Comparison of ENCODE assay signal across 19 cellular contexts in genomic region chr2:157182204-157182709, GRCh38.
A peak's percentile ranks its signal among the peaks of the same experiment; 100 is the strongest.
DNase-seq lines count a peak whose midpoint lies in the region; ATAC-seq, FAIRE-seq and TF ChIP-seq lines count a peak whose summit lies in the region.
"Had no signal": no experiment of that assay in that cellular context is flagged by ENCODE, and none has a peak within 500 bp of the region (broad histone marks: within the 10 kb centered on the region; RNA-seq: fewer than 3 reads in every experiment).

No MANE protein-coding gene starts in this region.

- peak overlapping the region; percentile 3 to 75 (median 60); a peak in 19 of 22 replicates for H3K4me2 ChIP-seq in BLaER1 treated with 17β-estradiol and CSF1 and Interleukin-3, amounts not matched to agents 10 nM and 100 nM
- H3K4me2 ChIP-seq in astrocyte (ENCODE audit: low read length), result peak overlapping the region; percentile 51
- H3K4me2 ChIP-seq in keratinocyte (ENCODE audit: control insufficient read depth, extremely low read depth, insufficient read depth, low read depth, low read length), result no peak overlapping the region

- no peaks in the 10 kb centered on the region for H3K9me3 ChIP-seq in BLaER1 treated with 17β-estradiol and CSF1 and Interleukin-3, amounts not matched to agents 10 nM and 100 nM (replicated peaks in 1 of 11)
- H3K9me3 ChIP-seq in astrocyte (ENCODE audit: insufficient read depth, low read depth, low read length), result no peaks in the 10 kb centered on the region
- no peaks in the 10 kb centered on the region for H3K9me3 ChIP-seq in keratinocyte (ENCODE audit: control insufficient read depth, low read depth, low read length)
- H3K9me3 ChIP-seq: BE2C, upper lobe of right lung had no signal

- peaks cover 11 to 22% (median 15%) of the 10 kb centered on the region in 10 experiments; a peak in 17 of 20 replicates for H3K4me1 ChIP-seq in BLaER1 treated with 17β-estradiol and CSF1 and Interleukin-3, amounts not matched to agents 10 nM and 100 nM
- H3K4me1 ChIP-seq in astrocyte (ENCODE audit: insufficient read depth, low read length) (peaks cover 16% of the 10 kb centered on the region), keratinocyte (ENCODE audit: control insufficient read depth, extremely low read depth, insufficient read depth, low read length) (peaks cover 11% of the 10 kb centered on the region)
- H3K4me1 ChIP-seq: BE2C had no signal

- no peak for FAIRE-seq in astrocyte (lab: Jason Lieb, UNC)
- no peak for FAIRE-seq in keratinocyte (lab: Jason Lieb, UNC)
- FAIRE-seq: G401.6 had no signal

- dilution Hi-C loops in keratinocyte (cut with MboI; ENCODE audit: extremely low pct_ligation_motif_present, low sequenced_read_pairs), result no loop called here

- H3K27me3 Mint-ChIP-seq in astrocyte (ENCODE audit: low read depth, unreplicated experiment), result no peaks in the 10 kb centered on the region
- H3K27me3 Mint-ChIP-seq in activated T-helper 2 cell treated with anti-CD3 and anti-CD28 coated beads, Interferon-gamma antibody, Interleukin-2, Interleukin-4, amounts not matched to agents 10 μg/mL and 5 μg/mL and 100 μg/mL, durations not matched to agents 14 hours and 24 hours and 36 hours (ENCODE audit: low read depth), result peaks cover 7% of the 10 kb centered on the region
- H3K27me3 Mint-ChIP-seq in activated CD8-positive, alpha-beta T cell treated with anti-CD3 and anti-CD28 coated beads for 36 hours, result peaks cover 12% of the 10 kb centered on the region
- no peaks in the 10 kb centered on the region for H3K27me3 Mint-ChIP-seq in activated CD8-positive, alpha-beta T cell treated with anti-CD3 and anti-CD28 coated beads, Interleukin-2, amount 10 ng/mL, durations not matched to agents 7 days and 5 days (ENCODE audit: low read depth)

- H3K9me1 ChIP-seq in keratinocyte (ENCODE audit: control insufficient read depth, extremely low read depth, insufficient read depth, low read length), result no peaks in the 10 kb centered on the region

- peak; percentile 46 for DNase-seq in NCI-H2171 (lab: John Stamatoyannopoulos, UW)
- peak; percentile 6 for DNase-seq in astrocyte (ENCODE audit: low read depth)
- DNase-seq in keratinocyte (ENCODE audit: low read depth, low spot score), result no peak
- DNase-seq in activated T-helper 2 cell treated with anti-CD3 and anti-CD28 coated beads, Interferon-gamma antibody, Interleukin-2, Interleukin-4, amounts not matched to agents 10 μg/mL and 5 μg/mL and 100 μg/mL, durations not matched to agents 14 hours and 24 hours and 36 hours (ENCODE audit: low spot score), result no peak
- no peak for DNase-seq in activated CD8-positive, alpha-beta T cell treated with anti-CD3 and anti-CD28 coated beads for 36 hours
- no peak for DNase-seq in epidermal melanocyte (ENCODE audit: insufficient read length, low spot score)
- DNase-seq in activated CD8-positive, alpha-beta T cell treated with anti-CD3 and anti-CD28 coated beads, Interleukin-2, amount 10 ng/mL, durations not matched to agents 7 days and 5 days, result no peak
- DNase-seq: activated CD4-positive, alpha-beta T cell treated with anti-CD3 and anti-CD28 coated beads, Interleukin-2, amount 10 ng/mL, durations not matched to agents 24 days and 14 days; BE2C; left cardiac atrium; naive B cell; NCI-H1092; NCI-H510A; stimulated activated CD4-positive, alpha-beta T cell treated with anti-CD3 and anti-CD28 coated beads, Interleukin-2, amount 100 ng/mL, for 48 hours; T-helper 17 cell; upper lobe of right lung had no signal

- H3K9me3 Mint-ChIP-seq in astrocyte (ENCODE audit: unreplicated experiment), result peaks cover 3% of the 10 kb centered on the region
- no peaks in the 10 kb centered on the region for H3K9me3 Mint-ChIP-seq in activated T-helper 2 cell treated with anti-CD3 and anti-CD28 coated beads, Interferon-gamma antibody, Interleukin-2, Interleukin-4, amounts not matched to agents 10 μg/mL and 5 μg/mL and 100 μg/mL, durations not matched to agents 14 hours and 24 hours and 36 hours
- H3K9me3 Mint-ChIP-seq in activated CD8-positive, alpha-beta T cell treated with anti-CD3 and anti-CD28 coated beads for 36 hours, result no peaks in the 10 kb centered on the region
- H3K9me3 Mint-ChIP-seq in activated CD8-positive, alpha-beta T cell treated with anti-CD3 and anti-CD28 coated beads, Interleukin-2, amount 10 ng/mL, durations not matched to agents 7 days and 5 days (ENCODE audit: insufficient read depth), result no peaks in the 10 kb centered on the region
- H3K9me3 Mint-ChIP-seq: activated CD4-positive, alpha-beta T cell treated with anti-CD3 and anti-CD28 coated beads, Interleukin-2, amount 10 ng/mL, durations not matched to agents 24 days and 14 days; activated T-helper 1 cell treated with anti-CD3 and anti-CD28 coated beads, Interleukin-12 subunit alpha, Interleukin-12 subunit beta, Interleukin-2, Interleukin-4 antibody, amounts not matched to agents 30 ng/mL and 10 ng/mL and 1 ng/mL, durations not matched to agents 14 hours and 24 hours and 36 hours; naive B cell had no signal

- no peaks in the 10 kb centered on the region for H3K36me3 Mint-ChIP-seq in astrocyte (ENCODE audit: low read depth, unreplicated experiment)
- H3K36me3 Mint-ChIP-seq in activated T-helper 2 cell treated with anti-CD3 and anti-CD28 coated beads, Interferon-gamma antibody, Interleukin-2, Interleukin-4, amounts not matched to agents 10 μg/mL and 5 μg/mL and 100 μg/mL, durations not matched to agents 14 hours and 24 hours and 36 hours (ENCODE audit: low read depth), result no peaks in the 10 kb centered on the region
- no peaks in the 10 kb centered on the region for H3K36me3 Mint-ChIP-seq in activated CD8-positive, alpha-beta T cell treated with anti-CD3 and anti-CD28 coated beads for 36 hours (ENCODE audit: low read depth)
- no peaks in the 10 kb centered on the region for H3K36me3 Mint-ChIP-seq in activated CD8-positive, alpha-beta T cell treated with anti-CD3 and anti-CD28 coated beads, Interleukin-2, amount 10 ng/mL, durations not matched to agents 7 days and 5 days (ENCODE audit: low read depth)
- H3K36me3 Mint-ChIP-seq: naive B cell had no signal

- peak overlapping the region in 9 of 11 experiments; percentile 11 to 61 (median 33); a peak in 14 of 22 replicates for H3K27ac ChIP-seq in BLaER1 treated with 17β-estradiol and CSF1 and Interleukin-3, amounts not matched to agents 10 nM and 100 nM
- peak overlapping the region; percentile 10 for H3K27ac ChIP-seq in astrocyte (ENCODE audit: low read depth, low read length)
- no peak overlapping the region for H3K27ac ChIP-seq in keratinocyte (ENCODE audit: control insufficient read depth, insufficient read depth, low read length)
- H3K27ac ChIP-seq: upper lobe of right lung had no signal

- H3K79me2 ChIP-seq in astrocyte (ENCODE audit: insufficient read depth, low read length) (no peaks in the 10 kb centered on the region), keratinocyte (ENCODE audit: control insufficient read depth, insufficient read depth, low read length) (no peaks in the 10 kb centered on the region)

- H3K4me3 Mint-ChIP-seq in astrocyte (ENCODE audit: unreplicated experiment), result no peak overlapping the region
- no peak overlapping the region for H3K4me3 Mint-ChIP-seq in activated T-helper 2 cell treated with anti-CD3 and anti-CD28 coated beads, Interferon-gamma antibody, Interleukin-2, Interleukin-4, amounts not matched to agents 10 μg/mL and 5 μg/mL and 100 μg/mL, durations not matched to agents 14 hours and 24 hours and 36 hours (ENCODE audit: low read depth)
- H3K4me3 Mint-ChIP-seq in activated CD8-positive, alpha-beta T cell treated with anti-CD3 and anti-CD28 coated beads for 36 hours, result no peak overlapping the region
- H3K4me3 Mint-ChIP-seq in activated CD8-positive, alpha-beta T cell treated with anti-CD3 and anti-CD28 coated beads, Interleukin-2, amount 10 ng/mL, durations not matched to agents 7 days and 5 days, result no peak overlapping the region
- H3K4me3 Mint-ChIP-seq: activated CD4-positive, alpha-beta T cell treated with anti-CD3 and anti-CD28 coated beads, Interleukin-2, amount 10 ng/mL, durations not matched to agents 24 days and 14 days; activated T-helper 1 cell treated with anti-CD3 and anti-CD28 coated beads, Interleukin-12 subunit alpha, Interleukin-12 subunit beta, Interleukin-2, Interleukin-4 antibody, amounts not matched to agents 30 ng/mL and 10 ng/mL and 1 ng/mL, durations not matched to agents 14 hours and 24 hours and 36 hours; naive B cell had no signal

- H2AFZ ChIP-seq in astrocyte (ENCODE audit: low read depth, low read length) (no peak overlapping the region), keratinocyte (ENCODE audit: control insufficient read depth, low read length) (peak overlapping the region; percentile 38)

- no peaks in the 10 kb centered on the region for H4K20me1 ChIP-seq in BLaER1 treated with 17β-estradiol and CSF1 and Interleukin-3, amounts not matched to agents 10 nM and 100 nM
- H4K20me1 ChIP-seq in astrocyte (ENCODE audit: insufficient read depth, low read length) (no peaks in the 10 kb centered on the region), keratinocyte (ENCODE audit: control insufficient read depth, extremely low read depth, insufficient read depth, low read length) (no peaks in the 10 kb centered on the region)

- no peak for ATAC-seq in activated CD8-positive, alpha-beta T cell treated with anti-CD3 and anti-CD28 coated beads for 36 hours
- no peak for ATAC-seq in activated CD8-positive, alpha-beta T cell treated with anti-CD3 and anti-CD28 coated beads, Interleukin-2, amount 10 ng/mL, durations not matched to agents 7 days and 5 days

- H3K27me3 ChIP-seq in BLaER1 treated with 17β-estradiol and CSF1 and Interleukin-3, amounts not matched to agents 10 nM and 100 nM, result no peaks in the 10 kb centered on the region
- H3K27me3 ChIP-seq in astrocyte (ENCODE audit: insufficient read depth, low read length) (no peaks in the 10 kb centered on the region), keratinocyte (ENCODE audit: control insufficient read depth, extremely low read depth, insufficient read depth, low read length) (no peaks in the 10 kb centered on the region)
- H3K27me3 ChIP-seq: BE2C, upper lobe of right lung had no signal

- H3K27ac Mint-ChIP-seq in astrocyte (ENCODE audit: unreplicated experiment), result no peak overlapping the region
- H3K27ac Mint-ChIP-seq in activated T-helper 2 cell treated with anti-CD3 and anti-CD28 coated beads, Interferon-gamma antibody, Interleukin-2, Interleukin-4, amounts not matched to agents 10 μg/mL and 5 μg/mL and 100 μg/mL, durations not matched to agents 14 hours and 24 hours and 36 hours, result no peak overlapping the region
- no peak overlapping the region for H3K27ac Mint-ChIP-seq in activated CD8-positive, alpha-beta T cell treated with anti-CD3 and anti-CD28 coated beads for 36 hours
- H3K27ac Mint-ChIP-seq in activated CD8-positive, alpha-beta T cell treated with anti-CD3 and anti-CD28 coated beads, Interleukin-2, amount 10 ng/mL, durations not matched to agents 7 days and 5 days, result no peak overlapping the region
- H3K27ac Mint-ChIP-seq: activated CD4-positive, alpha-beta T cell treated with anti-CD3 and anti-CD28 coated beads, Interleukin-2, amount 10 ng/mL, durations not matched to agents 24 days and 14 days; activated T-helper 1 cell treated with anti-CD3 and anti-CD28 coated beads, Interleukin-12 subunit alpha, Interleukin-12 subunit beta, Interleukin-2, Interleukin-4 antibody, amounts not matched to agents 30 ng/mL and 10 ng/mL and 1 ng/mL, durations not matched to agents 14 hours and 24 hours and 36 hours; T-helper 17 cell had no signal

- no peak for TF ChIP-seq CTCF in astrocyte (IDR thresholded peaks at IDR 0.05; ENCODE audit: insufficient read depth, low read depth, low read length)
- TF ChIP-seq CTCF in keratinocyte (optimal IDR thresholded peaks at IDR 0.05 in 1 of 3, IDR thresholded peaks at IDR 0.05 in 1 of 3, conservative IDR thresholded peaks at IDR 0.05 in 1 of 3; ENCODE audit: extremely low read depth in 1 of 3, insufficient read depth in 2 of 3, low read length in 3 of 3), result no peak
- TF ChIP-seq CTCF in activated CD8-positive, alpha-beta T cell treated with anti-CD3 and anti-CD28 coated beads for 36 hours (IDR thresholded peaks at IDR 0.05), result no peak

- H3K4me3 ChIP-seq in BLaER1 treated with 17β-estradiol and CSF1 and Interleukin-3, amounts not matched to agents 10 nM and 100 nM, result no peak overlapping the region
- H3K4me3 ChIP-seq in astrocyte (ENCODE audit: insufficient read depth, low read depth, low read length) (no peak overlapping the region), keratinocyte (ENCODE audit: control insufficient read depth in 2 of 3, extremely low read depth in 1 of 3, insufficient read depth in 2 of 3, low read depth in 1 of 3, low read length in 3 of 3) (no peak overlapping the region)
- H3K4me3 ChIP-seq: upper lobe of right lung had no signal

- intact Hi-C loops in activated T-helper 2 cell treated with anti-CD3 and anti-CD28 coated beads, Interferon-gamma antibody, Interleukin-2, Interleukin-4, amounts not matched to agents 10 μg/mL and 5 μg/mL and 100 μg/mL, durations not matched to agents 14 hours and 24 hours and 36 hours (cut with micrococcal nuclease), result no loop called here
- intact Hi-C loops in activated CD8-positive, alpha-beta T cell treated with anti-CD3 and anti-CD28 coated beads for 36 hours (cut with micrococcal nuclease), result no loop called here

- CTCF ChIA-PET in activated CD8-positive, alpha-beta T cell treated with anti-CD3 and anti-CD28 coated beads for 36 hours (lab: Charles Lee), result interaction anchor here (1.1 kb wide), 1 partner anchor 146 kb away, joined by 3 read pairs; no protein-coding TSS in a partner anchor
- CTCF ChIA-PET in activated CD8-positive, alpha-beta T cell treated with anti-CD3 and anti-CD28 coated beads, Interleukin-2, amount 10 ng/mL, durations not matched to agents 7 days and 5 days (lab: Charles Lee), result interaction anchor here (3.0 kb wide), 1 partner anchor 11 kb away, joined by 18 read pairs; no protein-coding TSS in a partner anchor

- H3K4me1 Mint-ChIP-seq in astrocyte (ENCODE audit: low read depth, unreplicated experiment), result peaks cover 13% of the 10 kb centered on the region
- peaks cover 21% of the 10 kb centered on the region for H3K4me1 Mint-ChIP-seq in activated T-helper 2 cell treated with anti-CD3 and anti-CD28 coated beads, Interferon-gamma antibody, Interleukin-2, Interleukin-4, amounts not matched to agents 10 μg/mL and 5 μg/mL and 100 μg/mL, durations not matched to agents 14 hours and 24 hours and 36 hours (ENCODE audit: low read depth)
- H3K4me1 Mint-ChIP-seq in activated CD8-positive, alpha-beta T cell treated with anti-CD3 and anti-CD28 coated beads for 36 hours (ENCODE audit: low read depth), result peaks cover 4% of the 10 kb centered on the region
- peaks cover 7% of the 10 kb centered on the region for H3K4me1 Mint-ChIP-seq in activated CD8-positive, alpha-beta T cell treated with anti-CD3 and anti-CD28 coated beads, Interleukin-2, amount 10 ng/mL, durations not matched to agents 7 days and 5 days (ENCODE audit: low read depth)
- H3K4me1 Mint-ChIP-seq: naive B cell had no signal

- POLR2A ChIA-PET in activated CD8-positive, alpha-beta T cell treated with anti-CD3 and anti-CD28 coated beads for 36 hours (lab: Charles Lee), result interaction anchor here (0.6 kb wide), 1 partner anchor 306 kb away, joined by 3 read pairs; no protein-coding TSS in a partner anchor
- POLR2A ChIA-PET in activated CD8-positive, alpha-beta T cell treated with anti-CD3 and anti-CD28 coated beads, Interleukin-2, amount 10 ng/mL, durations not matched to agents 7 days and 5 days (lab: Charles Lee), result no interaction called here

- no peaks in the 10 kb centered on the region for H3K36me3 ChIP-seq in BLaER1 treated with 17β-estradiol and CSF1 and Interleukin-3, amounts not matched to agents 10 nM and 100 nM
- H3K36me3 ChIP-seq in astrocyte (ENCODE audit: insufficient read depth, low read length) (no peaks in the 10 kb centered on the region), keratinocyte (ENCODE audit: control insufficient read depth in 2 of 2, extremely low read depth in 1 of 2, insufficient read depth in 2 of 2, low read length in 2 of 2) (no peaks in the 10 kb centered on the region)
- H3K36me3 ChIP-seq: BE2C, upper lobe of right lung had no signal

- H3K9ac ChIP-seq in BLaER1 treated with 17β-estradiol and CSF1 and Interleukin-3, amounts not matched to agents 10 nM and 100 nM, result no peak overlapping the region
- H3K9ac ChIP-seq in astrocyte (ENCODE audit: low read length) (no peak overlapping the region), keratinocyte (ENCODE audit: control insufficient read depth, extremely low read depth, insufficient read depth, low read length) (no peak overlapping the region)

Comparison
In these comparisons a context has a peak if more than half of its experiments do, and no peak if none do; other contexts are left out.
1. DNase-seq: peak in NCI-H2171 (single experiment) and astrocyte (single experiment); none in keratinocyte (single experiment), activated T-helper 2 cell treated with anti-CD3 and anti-CD28 coated beads, Interferon-gamma antibody, Interleukin-2, Interleukin-4, amounts not matched to agents 10 μg/mL and 5 μg/mL and 100 μg/mL, durations not matched to agents 14 hours and 24 hours and 36 hours (single experiment), activated CD8-positive, alpha-beta T cell treated with anti-CD3 and anti-CD28 coated beads for 36 hours (single experiment), epidermal melanocyte (single experiment) and activated CD8-positive, alpha-beta T cell treated with anti-CD3 and anti-CD28 coated beads, Interleukin-2, amount 10 ng/mL, durations not matched to agents 7 days and 5 days (single experiment).